ENCODE assay signal across 8 cellular contexts in the genomic region with DNA sequence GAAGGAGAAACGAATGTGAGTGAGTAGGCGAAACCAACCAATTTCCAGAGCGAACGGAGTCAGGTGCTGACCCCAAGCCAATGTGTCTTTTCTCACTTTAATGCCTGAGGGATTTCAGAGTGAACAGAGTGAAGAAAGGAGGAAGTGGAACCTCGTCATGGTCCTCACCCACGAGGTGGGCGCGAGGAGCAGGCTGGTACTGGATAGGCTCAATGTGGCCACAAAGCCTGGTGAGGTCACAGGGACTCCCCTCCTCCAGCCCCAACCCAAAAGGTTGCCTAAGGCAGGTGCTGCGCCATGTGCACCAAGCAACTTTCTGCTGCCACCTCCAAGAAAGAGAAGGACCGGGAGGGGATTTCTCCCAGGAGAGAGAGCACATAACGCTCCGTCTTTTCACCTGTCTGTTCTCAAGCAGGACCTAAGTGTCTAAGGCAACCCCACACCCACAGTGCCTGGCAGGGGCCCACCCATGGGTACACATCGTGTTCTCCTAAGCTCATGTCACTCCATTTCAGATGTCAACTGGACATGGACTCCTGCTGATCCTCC. TPM values are rescaled to one million over a fixed set of nuclear protein-coding genes. Genes with fewer than 3 reads are reported as not detected.
DNase-seq lines count a peak whose midpoint lies in the region; ATAC-seq and TF ChIP-seq lines count a peak whose summit lies in the region.

No MANE protein-coding gene starts in this region.

- TF ChIP-seq POLR2A in GM18505 (IDR thresholded peaks at IDR 0.05; ENCODE audit: borderline replicate concordance, extremely low read depth, insufficient read depth, insufficient read length): peak; percentile 61
- no peak for TF ChIP-seq POLR2A in suprapubic skin (IDR thresholded peaks at IDR 0.05)

- peaks cover 38% of the 10 kb centered on the region for H3K36me3 Mint-ChIP-seq in activated T-helper 1 cell treated with anti-CD3 and anti-CD28 coated beads, Interleukin-12 subunit alpha, Interleukin-12 subunit beta, Interleukin-2, Interleukin-4 antibody, amounts not matched to agents 30 ng/mL and 10 ng/mL and 1 ng/mL, durations not matched to agents 14 hours and 24 hours and 36 hours (ENCODE audit: low read depth)

- DNase-seq in activated T-helper 1 cell treated with anti-CD3 and anti-CD28 coated beads, Interleukin-12 subunit alpha, Interleukin-12 subunit beta, Interleukin-2, Interleukin-4 antibody, amounts not matched to agents 30 ng/mL and 10 ng/mL and 1 ng/mL, durations not matched to agents 14 hours and 24 hours and 36 hours (ENCODE audit: low spot score): no peak
- peak; percentile 71 for DNase-seq in stimulated activated naive CD8-positive, alpha-beta T cell treated with anti-CD3 and anti-CD28 coated beads, Interleukin-15, Interleukin-2, amounts not matched to agents 100 U/mL and 50 U/mL, for 24 hours
- no peak for DNase-seq in suprapubic skin (ENCODE audit: low spot score in 2 of 2)
- DNase-seq in HT-29 (ENCODE audit: low spot score): no peak
- no peak for DNase-seq in NCI-H146 treated with DMSO at 0.1 percent for 48 hours (lab: John Stamatoyannopoulos, UW; ENCODE audit: unreplicated experiment)

- H3K4me1 ChIP-seq in suprapubic skin: peaks cover 20% of the 10 kb centered on the region

- H3K4me3 Mint-ChIP-seq in activated T-helper 1 cell treated with anti-CD3 and anti-CD28 coated beads, Interleukin-12 subunit alpha, Interleukin-12 subunit beta, Interleukin-2, Interleukin-4 antibody, amounts not matched to agents 30 ng/mL and 10 ng/mL and 1 ng/mL, durations not matched to agents 14 hours and 24 hours and 36 hours: no peak overlapping the region

- 69% methylated on average over 13 of the region's 13 CpGs for WGBS in suprapubic skin

- TF ChIP-seq CTCF in suprapubic skin (IDR thresholded peaks at IDR 0.05): no peak

- H3K27me3 ChIP-seq in suprapubic skin: peaks cover 3% of the 10 kb centered on the region

- H3K36me3 ChIP-seq in suprapubic skin: no peaks in the 10 kb centered on the region

- no peaks in the 10 kb centered on the region for H3K9me3 ChIP-seq in suprapubic skin

- intact Hi-C loops in activated T-helper 1 cell treated with anti-CD3 and anti-CD28 coated beads, Interleukin-12 subunit alpha, Interleukin-12 subunit beta, Interleukin-2, Interleukin-4 antibody, amounts not matched to agents 30 ng/mL and 10 ng/mL and 1 ng/mL, durations not matched to agents 14 hours and 24 hours and 36 hours (cut with micrococcal nuclease): no loop called here

- peaks cover 79% of the 10 kb centered on the region for H3K4me1 Mint-ChIP-seq in activated T-helper 1 cell treated with anti-CD3 and anti-CD28 coated beads, Interleukin-12 subunit alpha, Interleukin-12 subunit beta, Interleukin-2, Interleukin-4 antibody, amounts not matched to agents 30 ng/mL and 10 ng/mL and 1 ng/mL, durations not matched to agents 14 hours and 24 hours and 36 hours (ENCODE audit: low read depth)

- ATAC-seq in GM18505 (IDR thresholded peaks at IDR 0.05; ENCODE audit: unreplicated experiment): peak; percentile 65
- ATAC-seq in GM21423 (IDR thresholded peaks at IDR 0.05; ENCODE audit: unreplicated experiment): peak; percentile 65
- peak; percentile 76 for ATAC-seq in HG03565 (IDR thresholded peaks at IDR 0.05; ENCODE audit: unreplicated experiment)
- peak; percentile 66 for ATAC-seq in stimulated activated naive CD8-positive, alpha-beta T cell treated with anti-CD3 and anti-CD28 coated beads, Interleukin-15, Interleukin-2, amounts not matched to agents 100 U/mL and 50 U/mL, for 24 hours

- H3K4me3 ChIP-seq in suprapubic skin: no peak overlapping the region

- H3K27me3 Mint-ChIP-seq in activated T-helper 1 cell treated with anti-CD3 and anti-CD28 coated beads, Interleukin-12 subunit alpha, Interleukin-12 subunit beta, Interleukin-2, Interleukin-4 antibody, amounts not matched to agents 30 ng/mL and 10 ng/mL and 1 ng/mL, durations not matched to agents 14 hours and 24 hours and 36 hours (ENCODE audit: insufficient read depth): no peaks in the 10 kb centered on the region

- no peak for TF ChIP-seq EP300 in suprapubic skin (IDR thresholded peaks at IDR 0.05)

- H3K9me3 Mint-ChIP-seq in activated T-helper 1 cell treated with anti-CD3 and anti-CD28 coated beads, Interleukin-12 subunit alpha, Interleukin-12 subunit beta, Interleukin-2, Interleukin-4 antibody, amounts not matched to agents 30 ng/mL and 10 ng/mL and 1 ng/mL, durations not matched to agents 14 hours and 24 hours and 36 hours: no peaks in the 10 kb centered on the region

- no peak overlapping the region for H3K27ac ChIP-seq in suprapubic skin

- H3K27ac Mint-ChIP-seq in activated T-helper 1 cell treated with anti-CD3 and anti-CD28 coated beads, Interleukin-12 subunit alpha, Interleukin-12 subunit beta, Interleukin-2, Interleukin-4 antibody, amounts not matched to agents 30 ng/mL and 10 ng/mL and 1 ng/mL, durations not matched to agents 14 hours and 24 hours and 36 hours: peak overlapping the region; percentile 2

RNA-seq across cellular contexts. Expression of gene NRROS, which starts 3.8 kb away (rescaled TPM):
- 37.8 and 38.8 TPM in 2 replicates for total RNA-seq in activated T-helper 1 cell treated with anti-CD3 and anti-CD28 coated beads, Interleukin-12 subunit alpha, Interleukin-12 subunit beta, Interleukin-2, Interleukin-4 antibody, amounts not matched to agents 30 ng/mL and 10 ng/mL and 1 ng/mL, durations not matched to agents 14 hours and 24 hours and 36 hours
- total RNA-seq in suprapubic skin: 1 to 10 TPM in 3 of 4 donors, under 1 TPM in 1; 0.95 to 4.5 (median 1.5) TPM
- total RNA-seq in HT-29 (2014; rRNA removed; shearing (Covaris generic)): not detected in 2 replicates
